In genomic region chr1:87120779-87121178, GRCh38 we compare ENCODE assay signal across 15 cellular contexts.
A peak's percentile ranks its signal among the peaks of the same experiment; 100 is the strongest.
DNase-seq lines count a peak whose midpoint lies in the region; ATAC-seq and TF ChIP-seq lines count a peak whose summit lies in the region.
"Had no signal": no experiment of that assay in that cellular context is flagged by ENCODE, and none has a peak within 500 bp of the region (broad histone marks: within the 10 kb centered on the region; RNA-seq: fewer than 3 reads in every experiment).

No MANE protein-coding gene starts in this region.

- no peak overlapping the region for H3K27ac Mint-ChIP-seq in activated naive CD8-positive, alpha-beta T cell treated with anti-CD3 and anti-CD28 coated beads, Interleukin-2, amount 50 U/mL, for 24 hours
- H3K27ac Mint-ChIP-seq in activated naive CD8-positive, alpha-beta T cell treated with anti-CD3 and anti-CD28 coated beads for 36 hours, result no peak overlapping the region
- H3K27ac Mint-ChIP-seq in chondrocyte (ENCODE audit: unreplicated experiment), result no peak overlapping the region
- no peak overlapping the region for H3K27ac Mint-ChIP-seq in CD8-positive, alpha-beta T cell
- H3K27ac Mint-ChIP-seq: activated CD4-positive, alpha-beta T cell treated with anti-CD3 and anti-CD28 coated beads, Interleukin-2, amount 10 ng/mL, durations not matched to agents 7 days and 5 days; activated naive CD4-positive, alpha-beta T cell treated with anti-CD3 and anti-CD28 coated beads for 36 hours had no signal

- no peak overlapping the region for H3K27ac ChIP-seq in CD8-positive, alpha-beta T cell (ENCODE audit: low read depth, low read length)
- H3K27ac ChIP-seq: BLaER1 treated with 17β-estradiol and CSF1 and Interleukin-3, amounts not matched to agents 10 nM and 100 nM had no signal

- H3K27me3 Mint-ChIP-seq in activated naive CD8-positive, alpha-beta T cell treated with anti-CD3 and anti-CD28 coated beads, Interleukin-2, amount 50 U/mL, for 24 hours, result no peaks in the 10 kb centered on the region
- no peaks in the 10 kb centered on the region for H3K27me3 Mint-ChIP-seq in activated naive CD8-positive, alpha-beta T cell treated with anti-CD3 and anti-CD28 coated beads for 36 hours
- H3K27me3 Mint-ChIP-seq in chondrocyte (ENCODE audit: low read depth), result no peaks in the 10 kb centered on the region
- no peaks in the 10 kb centered on the region for H3K27me3 Mint-ChIP-seq in CD8-positive, alpha-beta T cell (ENCODE audit: low read depth)

- H3K9me3 ChIP-seq in CD8-positive, alpha-beta T cell (ENCODE audit: low read length), result no peaks in the 10 kb centered on the region
- H3K9me3 ChIP-seq: BLaER1 treated with 17β-estradiol and CSF1 and Interleukin-3, amounts not matched to agents 10 nM and 100 nM had no signal

- TF ChIP-seq CTCF in LNCaP clone FGC (IDR thresholded peaks at IDR 0.05; ENCODE audit: control insufficient read depth, extremely low read depth, insufficient read depth), result peak; percentile 24; the same call in 1 of the 2 replicates
- peak; percentile 49 for TF ChIP-seq CTCF in chondrocyte (IDR thresholded peaks at IDR 0.05)
- peak; percentile 44 for TF ChIP-seq CTCF in retinal pigment epithelial cell (conservative IDR thresholded peaks at IDR 0.05; ENCODE audit: low read depth, low read length)
- TF ChIP-seq CTCF in CD8-positive, alpha-beta T cell (IDR thresholded peaks at IDR 0.05), result no peak

- H3K36me3 ChIP-seq in CD8-positive, alpha-beta T cell (ENCODE audit: insufficient read depth, low read length), result no peaks in the 10 kb centered on the region
- H3K36me3 ChIP-seq: BLaER1 treated with 17β-estradiol and CSF1 and Interleukin-3, amounts not matched to agents 10 nM and 100 nM had no signal

- H3K4me3 ChIP-seq in LNCaP clone FGC (ENCODE audit: low read depth, low read length) (no peak overlapping the region), retinal pigment epithelial cell (ENCODE audit: low read length) (no peak overlapping the region)
- no peak overlapping the region for H3K4me3 ChIP-seq in CD8-positive, alpha-beta T cell (ENCODE audit: low read depth, low read length)
- H3K4me3 ChIP-seq: BLaER1 treated with 17β-estradiol and CSF1 and Interleukin-3, amounts not matched to agents 10 nM and 100 nM had no signal

- POLR2A ChIA-PET in CD8-positive, alpha-beta T cell (lab: Charles Lee), result no interaction called here

- H3K36me3 Mint-ChIP-seq in activated naive CD8-positive, alpha-beta T cell treated with anti-CD3 and anti-CD28 coated beads, Interleukin-2, amount 50 U/mL, for 24 hours (ENCODE audit: low read depth), result no peaks in the 10 kb centered on the region
- H3K36me3 Mint-ChIP-seq in activated naive CD8-positive, alpha-beta T cell treated with anti-CD3 and anti-CD28 coated beads for 36 hours, result no peaks in the 10 kb centered on the region
- no peaks in the 10 kb centered on the region for H3K36me3 Mint-ChIP-seq in chondrocyte (ENCODE audit: low read depth)
- H3K36me3 Mint-ChIP-seq in CD8-positive, alpha-beta T cell, result no peaks in the 10 kb centered on the region

- DNase-seq in activated naive CD8-positive, alpha-beta T cell treated with anti-CD3 and anti-CD28 coated beads, Interleukin-2, amount 50 U/mL, for 24 hours, result peak; percentile 9
- DNase-seq in activated naive CD8-positive, alpha-beta T cell treated with anti-CD3 and anti-CD28 coated beads for 36 hours, result no peak
- DNase-seq in LNCaP clone FGC (ENCODE audit: low read depth), result no peak
- no peak for DNase-seq in chondrocyte (ENCODE audit: low spot score)
- no peak for DNase-seq in retinal pigment epithelial cell (ENCODE audit: low read depth)
- no peak for DNase-seq in dedifferentiated amniotic fluid mesenchymal stem cell (ENCODE audit: extremely low spot score)
- DNase-seq in CD8-positive, alpha-beta T cell, result no peak
- DNase-seq: activated CD4-positive, alpha-beta T cell treated with anti-CD3 and anti-CD28 coated beads, Interleukin-2, amount 10 ng/mL, durations not matched to agents 7 days and 5 days; activated naive CD4-positive, alpha-beta T cell treated with anti-CD3 and anti-CD28 coated beads for 36 hours; mammary epithelial cell; NCI-H187; stimulated activated CD4-positive, alpha-beta T cell treated with anti-CD3 and anti-CD28 coated beads, Interleukin-4, amount 100 ng/mL, for 1 hour had no signal

- no peak overlapping the region for H3K4me3 Mint-ChIP-seq in activated naive CD8-positive, alpha-beta T cell treated with anti-CD3 and anti-CD28 coated beads, Interleukin-2, amount 50 U/mL, for 24 hours
- no peak overlapping the region for H3K4me3 Mint-ChIP-seq in activated naive CD8-positive, alpha-beta T cell treated with anti-CD3 and anti-CD28 coated beads for 36 hours
- H3K4me3 Mint-ChIP-seq in chondrocyte (ENCODE audit: unreplicated experiment), result no peak overlapping the region
- H3K4me3 Mint-ChIP-seq in CD8-positive, alpha-beta T cell, result no peak overlapping the region
- H3K4me3 Mint-ChIP-seq: activated CD4-positive, alpha-beta T cell treated with anti-CD3 and anti-CD28 coated beads, Interleukin-2, amount 10 ng/mL, durations not matched to agents 7 days and 5 days; activated naive CD4-positive, alpha-beta T cell treated with anti-CD3 and anti-CD28 coated beads for 36 hours had no signal

- H3K4me1 Mint-ChIP-seq in activated naive CD8-positive, alpha-beta T cell treated with anti-CD3 and anti-CD28 coated beads, Interleukin-2, amount 50 U/mL, for 24 hours, result no peaks in the 10 kb centered on the region
- no peaks in the 10 kb centered on the region for H3K4me1 Mint-ChIP-seq in activated naive CD8-positive, alpha-beta T cell treated with anti-CD3 and anti-CD28 coated beads for 36 hours
- peaks cover 8% of the 10 kb centered on the region for H3K4me1 Mint-ChIP-seq in chondrocyte (ENCODE audit: low read depth)
- H3K4me1 Mint-ChIP-seq in CD8-positive, alpha-beta T cell (ENCODE audit: low read depth), result no peaks in the 10 kb centered on the region
- H3K4me1 Mint-ChIP-seq: activated CD4-positive, alpha-beta T cell treated with anti-CD3 and anti-CD28 coated beads, Interleukin-2, amount 10 ng/mL, durations not matched to agents 7 days and 5 days had no signal

- H3K27me3 ChIP-seq in CD8-positive, alpha-beta T cell (ENCODE audit: insufficient read depth, low read length), result no peaks in the 10 kb centered on the region
- H3K27me3 ChIP-seq: BLaER1 treated with 17β-estradiol and CSF1 and Interleukin-3, amounts not matched to agents 10 nM and 100 nM had no signal

- intact Hi-C loops in CD8-positive, alpha-beta T cell (cut with DNase I, micrococcal nuclease), result no loop called here

- H3K4me1 ChIP-seq in CD8-positive, alpha-beta T cell (ENCODE audit: insufficient read depth, low read length), result no peaks in the 10 kb centered on the region

- H3K9me3 Mint-ChIP-seq in activated naive CD8-positive, alpha-beta T cell treated with anti-CD3 and anti-CD28 coated beads, Interleukin-2, amount 50 U/mL, for 24 hours, result no peaks in the 10 kb centered on the region
- no peaks in the 10 kb centered on the region for H3K9me3 Mint-ChIP-seq in activated naive CD8-positive, alpha-beta T cell treated with anti-CD3 and anti-CD28 coated beads for 36 hours
- H3K9me3 Mint-ChIP-seq in chondrocyte (ENCODE audit: low read depth), result no peaks in the 10 kb centered on the region
- H3K9me3 Mint-ChIP-seq in CD8-positive, alpha-beta T cell, result no peaks in the 10 kb centered on the region
- H3K9me3 Mint-ChIP-seq: activated CD4-positive, alpha-beta T cell treated with anti-CD3 and anti-CD28 coated beads, Interleukin-2, amount 10 ng/mL, durations not matched to agents 7 days and 5 days; activated naive CD4-positive, alpha-beta T cell treated with anti-CD3 and anti-CD28 coated beads for 36 hours had no signal

- ATAC-seq in activated naive CD8-positive, alpha-beta T cell treated with anti-CD3 and anti-CD28 coated beads, Interleukin-2, amount 50 U/mL, for 24 hours, result no peak
- ATAC-seq in HG03565 (IDR thresholded peaks at IDR 0.05; ENCODE audit: unreplicated experiment), result no peak
- ATAC-seq in CD8-positive, alpha-beta T cell, result no peak
- ATAC-seq: Right ventricle myocardium inferior had no signal

- CTCF ChIA-PET in CD8-positive, alpha-beta T cell (lab: Charles Lee), result interaction anchor here (0.6 to 1.6 kb wide), 2 partner anchors 11 to 688 kb away, joined by 3 read pairs; no protein-coding TSS in a partner anchor
